Comparison of ENCODE assay signal across 31 cellular contexts in the genomic region with DNA sequence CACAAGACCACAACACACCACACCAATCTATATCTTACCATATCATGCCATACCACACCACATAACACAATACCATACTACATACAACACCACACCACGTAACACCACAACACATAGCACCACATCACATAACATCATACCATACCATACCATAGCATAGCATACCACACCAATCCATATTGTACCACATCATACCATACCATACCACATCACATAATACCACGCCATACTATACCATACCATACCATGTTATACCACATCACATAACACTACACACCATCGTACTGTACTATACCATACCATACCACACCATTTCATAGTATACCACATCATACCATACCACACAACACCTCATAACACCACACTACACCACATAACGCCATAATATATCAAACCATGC.
"Had no signal": no experiment of that assay in that cellular context is flagged by ENCODE, and none has a peak within 500 bp of the region (broad histone marks: within the 10 kb centered on the region; RNA-seq: fewer than 3 reads in every experiment).

No MANE protein-coding gene starts in this region.

- H3K9me3 ChIP-seq: ascending aorta, breast epithelium had no signal

- DNase-seq: activated B cell treated with CpG ODN at 0.5 μM for 24 hours; activated CD4-positive, alpha-beta memory T cell treated with anti-CD3 and anti-CD28 coated beads for 36 hours; activated CD4-positive, alpha-beta T cell treated with anti-CD3 and anti-CD28 coated beads for 48 hours; activated CD8-positive, alpha-beta memory T cell treated with anti-CD3 and anti-CD28 coated beads, Interleukin-2, amount 10 ng/mL, durations not matched to agents 7 days and 5 days; activated CD8-positive, alpha-beta memory T cell treated with anti-CD3 and anti-CD28 coated beads, Interleukin-2, amount 50 U/mL, for 4 hours; activated CD8-positive, alpha-beta T cell treated with anti-CD3 and anti-CD28 coated beads, Interleukin-2, amount 10 ng/mL, durations not matched to agents 7 days and 5 days; activated gamma-delta T cell; activated naive CD4-positive, alpha-beta T cell; activated naive CD4-positive, alpha-beta T cell treated with anti-CD3 and anti-CD28 coated beads, Interleukin-2, amount 10 ng/mL, durations not matched to agents 7 days and 5 days; activated naive CD8-positive, alpha-beta T cell treated with anti-CD3 and anti-CD28 coated beads, Interleukin-2, amount 10 ng/mL, durations not matched to agents 7 days and 5 days; activated T-cell treated with anti-CD3 and anti-CD28 coated beads, Interleukin-2, amount 50 U/mL, for 1 hour; activated T-cell treated with anti-CD3 and anti-CD28 coated beads, Interleukin-2, amount 50 U/mL, for 48 hours; dorsolateral prefrontal cortex; effector memory CD4-positive, alpha-beta T cell; endodermal cell; foreskin fibroblast; head of caudate nucleus; T-helper 2 cell had no signal

- H3K4me3 ChIP-seq: ascending aorta, breast epithelium, coronary artery, dorsolateral prefrontal cortex had no signal

- H3K27ac Mint-ChIP-seq: activated B cell treated with CpG ODN at 0.5 μM for 24 hours; activated CD4-positive, alpha-beta memory T cell treated with anti-CD3 and anti-CD28 coated beads for 36 hours; activated CD8-positive, alpha-beta memory T cell treated with anti-CD3 and anti-CD28 coated beads, Interleukin-2, amount 10 ng/mL, durations not matched to agents 7 days and 5 days; activated CD8-positive, alpha-beta T cell treated with anti-CD3 and anti-CD28 coated beads, Interleukin-2, amount 10 ng/mL, durations not matched to agents 7 days and 5 days; activated naive CD4-positive, alpha-beta T cell treated with anti-CD3 and anti-CD28 coated beads, Interleukin-2, amount 10 ng/mL, durations not matched to agents 7 days and 5 days; activated naive CD4-positive, alpha-beta T cell treated with anti-CD3 and anti-CD28 coated beads, Interleukin-2, amount 50 U/mL, for 72 hours; activated naive CD8-positive, alpha-beta T cell treated with anti-CD3 and anti-CD28 coated beads, Interleukin-2, amount 10 ng/mL, durations not matched to agents 7 days and 5 days; activated T-helper 1 cell treated with anti-CD3 and anti-CD28 coated beads, Interleukin-12 subunit alpha, Interleukin-12 subunit beta, Interleukin-2, Interleukin-4 antibody, amounts not matched to agents 30 ng/mL and 10 ng/mL and 1 ng/mL, durations not matched to agents 14 hours and 24 hours and 36 hours; brain; dendritic cell treated with granulocyte-macrophage colony-stimulating factor and Interleukin-4, amounts not matched to agents 40 ng/mL and 50 ng/mL, for 4 days; endodermal cell had no signal

- ATAC-seq: activated CD4-positive, CD25-positive, alpha-beta regulatory T cell treated with anti-CD3 and anti-CD28 coated beads, Interleukin-2, amount 50 U/mL, for 24 hours; activated CD8-positive, alpha-beta memory T cell treated with anti-CD3 and anti-CD28 coated beads, Interleukin-2, amount 10 ng/mL, durations not matched to agents 7 days and 5 days; activated CD8-positive, alpha-beta T cell treated with anti-CD3 and anti-CD28 coated beads, Interleukin-2, amount 10 ng/mL, durations not matched to agents 7 days and 5 days; activated naive CD4-positive, alpha-beta T cell treated with anti-CD3 and anti-CD28 coated beads, Interleukin-2, amount 50 U/mL, for 72 hours; esophagus mucosa had no signal

- H3K9me3 Mint-ChIP-seq: activated naive CD8-positive, alpha-beta T cell treated with anti-CD3 and anti-CD28 coated beads, Interleukin-2, amount 10 ng/mL, durations not matched to agents 7 days and 5 days; activated T-helper 1 cell treated with anti-CD3 and anti-CD28 coated beads, Interleukin-12 subunit alpha, Interleukin-12 subunit beta, Interleukin-2, Interleukin-4 antibody, amounts not matched to agents 30 ng/mL and 10 ng/mL and 1 ng/mL, durations not matched to agents 14 hours and 24 hours and 36 hours; brain; dendritic cell treated with granulocyte-macrophage colony-stimulating factor and Interleukin-4, amounts not matched to agents 40 ng/mL and 50 ng/mL, for 4 days; endodermal cell had no signal

- H3K36me3 Mint-ChIP-seq: activated CD4-positive, alpha-beta memory T cell treated with anti-CD3 and anti-CD28 coated beads for 36 hours; activated CD8-positive, alpha-beta memory T cell treated with anti-CD3 and anti-CD28 coated beads, Interleukin-2, amount 10 ng/mL, durations not matched to agents 7 days and 5 days; activated naive CD4-positive, alpha-beta T cell treated with anti-CD3 and anti-CD28 coated beads, Interleukin-2, amount 10 ng/mL, durations not matched to agents 7 days and 5 days; activated naive CD4-positive, alpha-beta T cell treated with anti-CD3 and anti-CD28 coated beads, Interleukin-2, amount 50 U/mL, for 72 hours; activated naive CD8-positive, alpha-beta T cell treated with anti-CD3 and anti-CD28 coated beads, Interleukin-2, amount 10 ng/mL, durations not matched to agents 7 days and 5 days; brain had no signal

- H3K27ac ChIP-seq: ascending aorta, breast epithelium, coronary artery, dorsolateral prefrontal cortex, VCaP had no signal

- FAIRE-seq: frontal cortex, TTC549 had no signal

- H3K27me3 Mint-ChIP-seq: activated B cell treated with CpG ODN at 0.5 μM for 24 hours; activated CD4-positive, alpha-beta memory T cell treated with anti-CD3 and anti-CD28 coated beads for 36 hours; activated CD8-positive, alpha-beta memory T cell treated with anti-CD3 and anti-CD28 coated beads, Interleukin-2, amount 10 ng/mL, durations not matched to agents 7 days and 5 days; activated naive CD4-positive, alpha-beta T cell treated with anti-CD3 and anti-CD28 coated beads, Interleukin-2, amount 10 ng/mL, durations not matched to agents 7 days and 5 days; activated naive CD8-positive, alpha-beta T cell treated with anti-CD3 and anti-CD28 coated beads, Interleukin-2, amount 10 ng/mL, durations not matched to agents 7 days and 5 days; brain; central memory CD8-positive, alpha-beta T cell; dendritic cell treated with granulocyte-macrophage colony-stimulating factor and Interleukin-4, amounts not matched to agents 40 ng/mL and 50 ng/mL, for 4 days had no signal

- H3K4me1 ChIP-seq: ascending aorta, breast epithelium had no signal

- H3K4me3 Mint-ChIP-seq: activated B cell treated with CpG ODN at 0.5 μM for 24 hours; activated CD4-positive, alpha-beta memory T cell treated with anti-CD3 and anti-CD28 coated beads for 36 hours; activated CD8-positive, alpha-beta memory T cell treated with anti-CD3 and anti-CD28 coated beads, Interleukin-2, amount 10 ng/mL, durations not matched to agents 7 days and 5 days; activated CD8-positive, alpha-beta T cell treated with anti-CD3 and anti-CD28 coated beads, Interleukin-2, amount 10 ng/mL, durations not matched to agents 7 days and 5 days; activated naive CD4-positive, alpha-beta T cell treated with anti-CD3 and anti-CD28 coated beads, Interleukin-2, amount 10 ng/mL, durations not matched to agents 7 days and 5 days; activated naive CD8-positive, alpha-beta T cell treated with anti-CD3 and anti-CD28 coated beads, Interleukin-2, amount 10 ng/mL, durations not matched to agents 7 days and 5 days; activated T-helper 1 cell treated with anti-CD3 and anti-CD28 coated beads, Interleukin-12 subunit alpha, Interleukin-12 subunit beta, Interleukin-2, Interleukin-4 antibody, amounts not matched to agents 30 ng/mL and 10 ng/mL and 1 ng/mL, durations not matched to agents 14 hours and 24 hours and 36 hours; brain; central memory CD8-positive, alpha-beta T cell; dendritic cell treated with granulocyte-macrophage colony-stimulating factor and Interleukin-4, amounts not matched to agents 40 ng/mL and 50 ng/mL, for 4 days; endodermal cell had no signal

- H3K4me1 Mint-ChIP-seq: activated B cell treated with CpG ODN at 0.5 μM for 24 hours; activated CD8-positive, alpha-beta memory T cell treated with anti-CD3 and anti-CD28 coated beads, Interleukin-2, amount 10 ng/mL, durations not matched to agents 7 days and 5 days; activated naive CD4-positive, alpha-beta T cell treated with anti-CD3 and anti-CD28 coated beads, Interleukin-2, amount 10 ng/mL, durations not matched to agents 7 days and 5 days; activated naive CD8-positive, alpha-beta T cell treated with anti-CD3 and anti-CD28 coated beads, Interleukin-2, amount 10 ng/mL, durations not matched to agents 7 days and 5 days; central memory CD8-positive, alpha-beta T cell had no signal

- H3K27me3 ChIP-seq: ascending aorta, breast epithelium had no signal

- H3K36me3 ChIP-seq: ascending aorta, breast epithelium had no signal
